1 cellular context compared by ENCODE assay signal in genomic region chr12:10218021-10218420, GRCh38.
TF ChIP-seq lines count a peak whose summit lies in the region.

No MANE protein-coding gene starts in this region.

TF ChIP-seq in K562, 482 proteins besides CTCF, POLR2A, EP300 and RAD21:
- TF ChIP-seq KAT7 (CRISPR knock-in tag; IDR thresholded peaks at IDR 0.05; ENCODE audit: borderline replicate concordance) (no peak), NONO (IDR thresholded peaks at IDR 0.05; ENCODE audit: low read depth in 2 of 2, low read length in 1 of 2) (no peak), HDAC1 (IDR thresholded peaks at IDR 0.05) (no peak), NR2C2 (CRISPR knock-in tag; IDR thresholded peaks at IDR 0.05) (no peak), NR2C2 (tag; IDR thresholded peaks at IDR 0.05) (peak; percentile 24; the same call in 1 of the 2 replicates), NR2C1 (IDR thresholded peaks at IDR 0.05) (peak; percentile 26; the same call in 1 of the 2 replicates), NR2C1 (tag; IDR thresholded peaks at IDR 0.05) (0 out of 2 replicates have a peak, but pooled peaks have one; percentile 31), SMARCE1 (IDR thresholded peaks at IDR 0.05) (0 out of 2 replicates have a peak, but pooled peaks have one; percentile 23), DPF2 (IDR thresholded peaks at IDR 0.05) (0 out of 2 replicates have a peak, but pooled peaks have one; percentile 22), ARID1B (IDR thresholded peaks at IDR 0.05) (peak; percentile 23; the same call in 1 of the 2 replicates)
- TF ChIP-seq, protein P1, sequence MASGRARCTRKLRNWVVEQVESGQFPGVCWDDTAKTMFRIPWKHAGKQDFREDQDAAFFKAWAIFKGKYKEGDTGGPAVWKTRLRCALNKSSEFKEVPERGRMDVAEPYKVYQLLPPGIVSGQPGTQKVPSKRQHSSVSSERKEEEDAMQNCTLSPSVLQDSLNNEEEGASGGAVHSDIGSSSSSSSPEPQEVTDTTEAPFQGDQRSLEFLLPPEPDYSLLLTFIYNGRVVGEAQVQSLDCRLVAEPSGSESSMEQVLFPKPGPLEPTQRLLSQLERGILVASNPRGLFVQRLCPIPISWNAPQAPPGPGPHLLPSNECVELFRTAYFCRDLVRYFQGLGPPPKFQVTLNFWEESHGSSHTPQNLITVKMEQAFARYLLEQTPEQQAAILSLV (tag; IDR thresholded peaks at IDR 0.05) = no peak
